16 cellular contexts compared by ENCODE assay signal in the genomic region with DNA sequence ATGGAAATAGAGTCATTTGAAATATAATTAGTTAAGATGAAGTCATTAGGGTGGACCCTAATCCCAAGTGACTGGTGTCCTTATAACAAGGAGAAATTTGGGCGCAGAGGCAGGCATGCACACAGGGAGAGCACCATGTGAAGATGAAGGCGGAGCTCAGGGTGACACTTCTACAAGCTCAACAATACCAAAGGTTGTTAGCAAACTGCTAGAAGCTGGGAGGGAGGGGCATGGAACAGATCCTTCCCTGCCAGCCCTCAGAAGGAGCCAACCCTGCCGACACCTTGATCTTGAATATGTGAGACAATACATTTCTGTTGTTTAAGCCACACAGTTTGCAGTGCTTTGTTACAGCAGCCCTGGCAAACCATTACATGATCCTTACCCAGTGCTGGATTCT. TPM values are rescaled to one million over a fixed set of nuclear protein-coding genes. Genes with fewer than 3 reads are reported as not detected.
DNase-seq lines count a peak whose midpoint lies in the region; ATAC-seq and TF ChIP-seq lines count a peak whose summit lies in the region.
"Had no signal": no experiment of that assay in that cellular context is flagged by ENCODE, and none has a peak within 500 bp of the region (broad histone marks: within the 10 kb centered on the region; RNA-seq: fewer than 3 reads in every experiment).

No MANE protein-coding gene starts in this region.

- ATAC-seq in mucosa of descending colon: peak; percentile 51
- ATAC-seq: GM23338 had no signal

- H3K9me3 ChIP-seq in KOPT-K1 (ENCODE audit: insufficient read depth, low read length, poor library complexity, severe bottlenecking) (no peaks in the 10 kb centered on the region), mucosa of descending colon (no peaks in the 10 kb centered on the region)
- H3K9me3 ChIP-seq: BLaER1 had no signal

- peaks cover 13% of the 10 kb centered on the region for H3K4me1 ChIP-seq in mucosa of descending colon (ENCODE audit: low read depth)

- H3K27ac ChIP-seq in HL-60 (replicated peaks): peak overlapping the region; percentile 41; the same call in 1 of the 2 replicates
- peak overlapping the region; percentile 51 for H3K27ac ChIP-seq in KOPT-K1 (ENCODE audit: low read depth, low read length, poor library complexity, severe bottlenecking)
- H3K27ac ChIP-seq: BLaER1 had no signal

- H3K4me3 ChIP-seq in HL-60 (replicated peaks; ENCODE audit: insufficient read depth, low read length) (no peak overlapping the region), mucosa of descending colon (no peak overlapping the region)
- H3K4me3 ChIP-seq: BLaER1, GM23338 had no signal

- DNase-seq in activated CD8-positive, alpha-beta memory T cell treated with anti-CD3 and anti-CD28 coated beads for 24 hours: peak; percentile 30
- no peak for DNase-seq in activated CD8-positive, alpha-beta memory T cell treated with anti-CD3 and anti-CD28 coated beads, Interleukin-2, amount 50 U/mL, for 4 hours
- DNase-seq in HL-60 (ENCODE audit: low read depth in 1 of 2, low spot score in 1 of 2) (no peak), mucosa of descending colon (peak in 1 of 3 donors; percentile 32), activated T-cell treated with anti-CD3 and anti-CD28 coated beads for 4 hours (no peak), RPMI8226 (no peak)
- DNase-seq in effector CD4-positive, alpha-beta T cell: no peak
- DNase-seq: 8988T; CD4-positive, alpha-beta memory T cell; DMS153; DMS79; GDM1; HCEC 1CT had no signal

- intact Hi-C loops in mucosa of descending colon (cut with DNase I, micrococcal nuclease): no loop called here

- H3K36me3 ChIP-seq in KOPT-K1 (ENCODE audit: insufficient read depth, low read length) (no peaks in the 10 kb centered on the region), mucosa of descending colon (ENCODE audit: low read depth) (no peaks in the 10 kb centered on the region)
- H3K36me3 ChIP-seq: BLaER1 had no signal

- H3K27me3 ChIP-seq in HL-60 (ENCODE audit: insufficient read depth, poor library complexity, severe bottlenecking): no peaks in the 10 kb centered on the region
- H3K27me3 ChIP-seq: BLaER1 had no signal

- TF ChIP-seq CTCF in HL-60 (IDR thresholded peaks at IDR 0.05; ENCODE audit: insufficient read depth, low read length) (no peak), mucosa of descending colon (IDR thresholded peaks at IDR 0.05) (no peak)

RNA-seq across cellular contexts. Expression of a gene that starts 57.8 kb away (rescaled TPM):
- 100 to 1,000 TPM; 127 to 146 (median 133) TPM for total RNA-seq in mucosa of descending colon
